Comparison of ENCODE assay signal across 1 cellular context in the genomic region with DNA sequence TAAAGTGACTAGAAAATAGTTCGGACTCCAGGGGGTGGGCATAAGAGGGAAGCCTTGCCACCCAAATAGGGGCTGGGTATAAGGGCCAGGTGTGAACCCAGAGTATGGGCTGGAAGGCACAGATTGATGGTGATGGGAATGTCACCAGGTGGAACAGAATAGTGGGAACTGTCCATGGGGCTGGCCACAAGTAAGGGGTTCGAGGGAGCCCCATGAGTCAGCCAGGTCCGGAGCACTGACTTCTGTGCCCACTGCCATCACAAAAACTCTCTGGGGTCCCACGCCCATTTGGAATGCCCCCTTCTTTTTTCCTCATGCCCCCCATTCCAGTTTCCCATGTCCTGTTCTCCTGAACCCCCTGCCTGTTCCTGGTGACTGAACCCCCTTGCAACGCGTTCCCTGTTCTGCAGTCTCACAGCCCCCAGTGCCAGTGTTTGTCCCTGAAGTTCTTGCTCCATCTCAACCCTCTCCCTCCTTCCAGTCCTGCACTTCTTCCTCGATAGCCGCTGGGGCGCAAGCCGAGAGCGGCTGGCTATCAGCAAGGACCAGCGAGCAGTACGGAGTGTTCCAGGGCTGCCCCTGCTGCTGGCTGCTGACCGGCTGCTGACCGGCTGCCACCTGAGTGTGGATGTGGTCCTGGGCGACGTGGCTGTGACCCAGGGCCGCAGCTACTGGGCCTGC.
TF ChIP-seq lines count a peak whose summit lies in the region.

No MANE protein-coding gene starts in this region.

TF ChIP-seq in HepG2, 621 proteins besides CTCF, POLR2A, EP300 and RAD21:
- TF ChIP-seq PRMT3 (CRISPR knock-in tag; IDR thresholded peaks at IDR 0.05; ENCODE audit: borderline replicate concordance, low read depth): no peak
- no peak for TF ChIP-seq MIER3 (CRISPR knock-in tag; IDR thresholded peaks at IDR 0.05; ENCODE audit: borderline replicate concordance)
- no peak for TF ChIP-seq SMAD1 (CRISPR knock-in tag; IDR thresholded peaks at IDR 0.05; ENCODE audit: borderline replicate concordance, low read depth)
- TF ChIP-seq, protein P1, sequence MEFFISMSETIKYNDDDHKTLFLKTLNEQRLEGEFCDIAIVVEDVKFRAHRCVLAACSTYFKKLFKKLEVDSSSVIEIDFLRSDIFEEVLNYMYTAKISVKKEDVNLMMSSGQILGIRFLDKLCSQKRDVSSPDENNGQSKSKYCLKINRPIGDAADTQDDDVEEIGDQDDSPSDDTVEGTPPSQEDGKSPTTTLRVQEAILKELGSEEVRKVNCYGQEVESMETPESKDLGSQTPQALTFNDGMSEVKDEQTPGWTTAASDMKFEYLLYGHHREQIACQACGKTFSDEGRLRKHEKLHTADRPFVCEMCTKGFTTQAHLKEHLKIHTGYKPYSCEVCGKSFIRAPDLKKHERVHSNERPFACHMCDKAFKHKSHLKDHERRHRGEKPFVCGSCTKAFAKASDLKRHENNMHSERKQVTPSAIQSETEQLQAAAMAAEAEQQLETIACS (CRISPR knock-in tag; IDR thresholded peaks at IDR 0.05): no peak
- no peak for TF ChIP-seq NFYB (CRISPR knock-in tag; IDR thresholded peaks at IDR 0.05)
- no peak for TF ChIP-seq KAT8 (CRISPR knock-in tag; IDR thresholded peaks at IDR 0.05)
- no peak for TF ChIP-seq NR2F6 (IDR thresholded peaks at IDR 0.05)
- TF ChIP-seq NR2F6 (CRISPR knock-in tag; IDR thresholded peaks at IDR 0.05): no peak
- no peak for TF ChIP-seq HDAC6 (IDR thresholded peaks at IDR 0.05; ENCODE audit: low read depth, low read length)
- no peak for TF ChIP-seq ZKSCAN8 (CRISPR knock-in tag; IDR thresholded peaks at IDR 0.05; ENCODE audit: borderline replicate concordance)
- TF ChIP-seq MTA1 (CRISPR knock-in tag; IDR thresholded peaks at IDR 0.05; ENCODE audit: borderline replicate concordance): no peak
- TF ChIP-seq FOXK2 (IDR thresholded peaks at IDR 0.05): no peak
- TF ChIP-seq CAMTA2 (CRISPR knock-in tag; IDR thresholded peaks at IDR 0.05; ENCODE audit: borderline replicate concordance): no peak
- TF ChIP-seq, protein P2, sequence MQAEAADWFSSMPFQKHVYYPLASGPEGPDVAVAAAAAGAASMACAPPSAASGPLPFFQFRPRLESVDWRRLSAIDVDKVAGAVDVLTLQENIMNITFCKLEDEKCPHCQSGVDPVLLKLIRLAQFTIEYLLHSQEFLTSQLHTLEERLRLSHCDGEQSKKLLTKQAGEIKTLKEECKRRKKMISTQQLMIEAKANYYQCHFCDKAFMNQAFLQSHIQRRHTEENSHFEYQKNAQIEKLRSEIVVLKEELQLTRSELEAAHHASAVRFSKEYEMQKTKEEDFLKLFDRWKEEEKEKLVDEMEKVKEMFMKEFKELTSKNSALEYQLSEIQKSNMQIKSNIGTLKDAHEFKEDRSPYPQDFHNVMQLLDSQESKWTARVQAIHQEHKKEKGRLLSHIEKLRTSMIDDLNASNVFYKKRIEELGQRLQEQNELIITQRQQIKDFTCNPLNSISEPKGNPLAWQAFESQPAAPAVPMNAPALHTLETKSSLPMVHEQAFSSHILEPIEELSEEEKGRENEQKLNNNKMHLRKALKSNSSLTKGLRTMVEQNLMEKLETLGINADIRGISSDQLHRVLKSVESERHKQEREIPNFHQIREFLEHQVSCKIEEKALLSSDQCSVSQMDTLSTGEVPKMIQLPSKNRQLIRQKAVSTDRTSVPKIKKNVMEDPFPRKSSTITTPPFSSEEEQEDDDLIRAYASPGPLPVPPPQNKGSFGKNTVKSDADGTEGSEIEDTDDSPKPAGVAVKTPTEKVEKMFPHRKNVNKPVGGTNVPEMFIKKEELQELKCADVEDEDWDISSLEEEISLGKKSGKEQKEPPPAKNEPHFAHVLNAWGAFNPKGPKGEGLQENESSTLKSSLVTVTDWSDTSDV (CRISPR knock-in tag; IDR thresholded peaks at IDR 0.05): no peak
- TF ChIP-seq, protein P3, sequence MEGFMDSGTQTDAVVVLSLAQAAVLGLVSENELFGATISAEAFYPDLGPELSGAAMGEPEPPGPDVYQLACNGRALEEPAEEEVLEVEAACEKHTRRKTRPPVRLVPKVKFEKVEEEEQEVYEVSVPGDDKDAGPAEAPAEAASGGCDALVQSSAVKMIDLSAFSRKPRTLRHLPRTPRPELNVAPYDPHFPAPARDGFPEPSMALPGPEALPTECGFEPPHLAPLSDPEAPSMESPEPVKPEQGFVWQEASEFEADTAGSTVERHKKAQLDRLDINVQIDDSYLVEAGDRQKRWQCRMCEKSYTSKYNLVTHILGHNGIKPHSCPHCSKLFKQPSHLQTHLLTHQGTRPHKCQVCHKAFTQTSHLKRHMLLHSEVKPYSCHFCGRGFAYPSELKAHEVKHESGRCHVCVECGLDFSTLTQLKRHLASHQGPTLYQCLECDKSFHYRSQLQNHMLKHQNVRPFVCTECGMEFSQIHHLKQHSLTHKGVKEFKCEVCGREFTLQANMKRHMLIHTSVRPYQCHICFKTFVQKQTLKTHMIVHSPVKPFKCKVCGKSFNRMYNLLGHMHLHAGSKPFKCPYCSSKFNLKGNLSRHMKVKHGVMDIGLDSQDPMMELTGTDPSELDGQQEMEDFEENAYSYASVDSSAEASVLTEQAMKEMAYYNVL (CRISPR knock-in tag; IDR thresholded peaks at IDR 0.05; ENCODE audit: borderline replicate concordance): no peak
- no peak for TF ChIP-seq ZNF782 (CRISPR knock-in tag; IDR thresholded peaks at IDR 0.05; ENCODE audit: borderline replicate concordance)
- no peak for TF ChIP-seq SIN3B (IDR thresholded peaks at IDR 0.05; ENCODE audit: low read length)
